ENCODE assay signal across 14 cellular contexts in the genomic region with DNA sequence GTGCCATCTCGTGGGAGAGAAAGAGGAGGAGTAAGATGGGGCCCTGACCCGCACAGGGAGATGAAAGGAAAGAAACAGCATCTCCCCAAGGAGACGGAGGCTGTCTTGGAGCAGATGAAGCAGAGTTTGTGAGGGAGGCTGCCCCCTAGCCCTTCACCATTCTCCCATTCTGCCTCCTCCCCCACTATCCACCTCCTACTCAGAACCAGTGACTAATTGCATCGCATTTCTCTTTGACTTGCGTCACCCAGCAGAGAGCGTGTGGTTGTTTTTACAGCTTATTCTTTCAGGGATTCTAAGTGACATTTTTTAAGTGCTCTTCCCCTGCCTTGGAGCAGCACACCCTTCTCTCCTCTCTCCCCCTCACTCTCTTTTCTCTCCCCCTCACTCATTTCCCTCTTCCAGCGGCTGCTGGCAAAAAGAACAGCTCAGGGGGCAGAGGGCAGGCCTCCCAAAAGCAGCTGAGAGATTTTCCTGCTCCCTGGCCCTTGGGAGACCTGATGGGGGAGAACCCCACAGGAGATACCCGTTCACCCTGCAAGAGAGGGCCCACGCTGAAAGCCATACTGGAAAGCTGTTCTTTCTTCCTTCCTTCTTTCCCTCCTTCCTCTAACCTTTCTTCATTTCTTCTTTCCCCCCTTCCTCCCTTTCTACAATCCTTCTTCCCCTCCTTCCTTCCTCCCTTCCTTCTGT.
A peak's percentile ranks its signal among the peaks of the same experiment; 100 is the strongest.
DNase-seq lines count a peak whose midpoint lies in the region; ATAC-seq, FAIRE-seq and TF ChIP-seq lines count a peak whose summit lies in the region.
"Had no signal": no experiment of that assay in that cellular context is flagged by ENCODE, and none has a peak within 500 bp of the region (broad histone marks: within the 10 kb centered on the region; RNA-seq: fewer than 3 reads in every experiment).

No MANE protein-coding gene starts in this region.

- no peak for TF ChIP-seq RAD21 in K562 (CRISPR knock-in tag; conservative IDR thresholded peaks at IDR 0.05 in 1 of 2, IDR thresholded peaks at IDR 0.05 in 1 of 2)

- peak overlapping the region; percentile 91 for H3K27ac ChIP-seq in AG04450 (ENCODE audit: low read depth, low read length)
- H3K27ac ChIP-seq in K562 (ENCODE audit: extremely low read depth, low read depth, low read length): no peak overlapping the region
- H3K27ac ChIP-seq: psoas muscle had no signal

- H4K20me1 ChIP-seq in K562 (replicated peaks; ENCODE audit: control insufficient read depth, insufficient read depth, low read length): no peaks in the 10 kb centered on the region; the same call in 1 of the 2 replicates

- H3K4me2 ChIP-seq in K562 (ENCODE audit: insufficient read depth, low read length): no peak overlapping the region

- no TSS peak for BruUV-seq in K562 (replicated peaks; lab: Mats Ljungman, UMichigan)

- H3K4me3 ChIP-seq in AG04450 (ENCODE audit: low read depth, low read length): no peak overlapping the region
- no peak overlapping the region for H3K4me3 ChIP-seq in K562
- H3K4me3 ChIP-seq: GM12878, psoas muscle had no signal

- H3K9me3 ChIP-seq in AG04450 (ENCODE audit: control insufficient read depth, insufficient read depth, low read length) (no peaks in the 10 kb centered on the region), K562 (replicated peaks; ENCODE audit: control insufficient read depth, insufficient read depth, low read depth, low read length) (no peaks in the 10 kb centered on the region)
- H3K9me3 ChIP-seq: psoas muscle had no signal

- no peaks in the 10 kb centered on the region for H3K4me1 ChIP-seq in K562 (replicated peaks in 1 of 2; ENCODE audit: control insufficient read depth in 2 of 2, insufficient read depth in 2 of 2, low read length in 2 of 2)
- H3K4me1 ChIP-seq: psoas muscle had no signal

- TF ChIP-seq EP300 in K562 (IDR thresholded peaks at IDR 0.05; ENCODE audit: low read length): no peak

- no peaks in the 10 kb centered on the region for H3K36me3 ChIP-seq in K562 (ENCODE audit: control insufficient read depth, insufficient read depth, low read length)

- FAIRE-seq in K562 (lab: Jason Lieb, UNC): no peak
- FAIRE-seq in D721Med (lab: Jason Lieb, UNC): no peak
- FAIRE-seq: GM12878, keratinocyte had no signal

- intact Hi-C loops in K562 (cut with micrococcal nuclease): no loop called here

- no peak overlapping the region for H2AFZ ChIP-seq in K562 (ENCODE audit: low read depth, low read length)

- H3K79me2 ChIP-seq in K562 (ENCODE audit: control insufficient read depth, insufficient read depth, low read length): no peaks in the 10 kb centered on the region

- no peak overlapping the region for H3K9ac ChIP-seq in K562 (ENCODE audit: insufficient read depth in 1 of 2, low read depth in 2 of 2, low read length in 2 of 2)

- POLR2A ChIA-PET in AG04450 (lab: Yijun Ruan, JAX): no interaction called here
- POLR2A ChIA-PET in K562 (lab: Yijun Ruan, JAX): no interaction called here

- 2% methylated on average over 9 of the region's 9 CpGs for WGBS in K562 (ENCODE audit: insufficient coverage, low coverage, missing lambda C conversion rate)

- in situ Hi-C loops in K562 (cut with MboI): no loop called here

- no peak for TF ChIP-seq CTCF in AG04450 (IDR thresholded peaks at IDR 0.05; ENCODE audit: low read depth, low read length)
- no peak for TF ChIP-seq CTCF in K562 (IDR thresholded peaks at IDR 0.05 in 2 of 3, conservative IDR thresholded peaks at IDR 0.05 in 1 of 3; ENCODE audit: insufficient read depth in 2 of 3, low read depth in 1 of 3, low read length in 3 of 3)
- TF ChIP-seq CTCF in D721Med (IDR thresholded peaks at IDR 0.05; ENCODE audit: insufficient read depth, missing control alignments): no peak

- no peaks in the 10 kb centered on the region for H3K9me1 ChIP-seq in K562 (ENCODE audit: control insufficient read depth, insufficient read depth, low read length)

- CTCF ChIA-PET in AG04450 (lab: Charles Lee): no interaction called here
- CTCF ChIA-PET in K562 (lab: Yijun Ruan, JAX; ENCODE audit: low intra/inter-chr PET ratio): no interaction called here

- peak; percentile 13 for DNase-seq in AG04450 (ENCODE audit: low read depth, low spot score)
- DNase-seq in HS-27A (ENCODE audit: low read depth): peak; percentile 76
- DNase-seq in K562 (ENCODE audit: extremely low read depth in 1 of 4, low spot score in 3 of 4): peak in 1 of 4 experiments; percentile 3
- DNase-seq in islet precursor cell: peak; percentile 77
- DNase-seq in SIG-M5 treated with dmso at 0.1 percent for 504 hours (lab: John Stamatoyannopoulos, UW; ENCODE audit: unreplicated experiment): no peak
- DNase-seq in NK-92 (lab: John Stamatoyannopoulos, UW; ENCODE audit: unreplicated experiment): no peak
- DNase-seq in D721Med (ENCODE audit: insufficient read length, low spot score): no peak
- no peak for DNase-seq in NCI-H2171 (lab: John Stamatoyannopoulos, UW)
- DNase-seq: activated naive CD4-positive, alpha-beta T cell treated with anti-CD3 and anti-CD28 coated beads for 36 hours; CD4-positive, alpha-beta memory T cell; effector memory CD8-positive, alpha-beta T cell; psoas muscle had no signal

- peak; percentile 66 for ATAC-seq in K562
- ATAC-seq: effector memory CD8-positive, alpha-beta T cell; GM12878; psoas muscle had no signal

- H3K27me3 ChIP-seq in AG04450 (ENCODE audit: control insufficient read depth, insufficient read depth, low read length) (no peaks in the 10 kb centered on the region), K562 (ENCODE audit: control insufficient read depth in 2 of 2, insufficient read depth in 2 of 2, low read length in 2 of 2) (peaks cover 0 to 3% of the 10 kb centered on the region in 2 experiments; a peak in 1 of 5 replicates)

- no peak for TF ChIP-seq POLR2A in K562 (conservative IDR thresholded peaks at IDR 0.05)

TF ChIP-seq in K562, 482 proteins besides CTCF, POLR2A, EP300 and RAD21 (continues in another document):
- TF ChIP-seq ETS2 (tag; IDR thresholded peaks at IDR 0.05; ENCODE audit: borderline replicate concordance, poor library complexity, severe bottlenecking) (no peak), ZNF551 (CRISPR knock-in tag; IDR thresholded peaks at IDR 0.05) (no peak), ZNF175 (CRISPR knock-in tag; IDR thresholded peaks at IDR 0.05; ENCODE audit: low read depth) (no peak), MAFG (tag; conservative IDR thresholded peaks at IDR 0.05) (no peak), MXI1 (IDR thresholded peaks at IDR 0.05; ENCODE audit: low read depth, low read length) (no peak), HOXB6 (CRISPR knock-in tag; IDR thresholded peaks at IDR 0.05; ENCODE audit: borderline replicate concordance) (no peak)
- TF ChIP-seq, protein P1, sequence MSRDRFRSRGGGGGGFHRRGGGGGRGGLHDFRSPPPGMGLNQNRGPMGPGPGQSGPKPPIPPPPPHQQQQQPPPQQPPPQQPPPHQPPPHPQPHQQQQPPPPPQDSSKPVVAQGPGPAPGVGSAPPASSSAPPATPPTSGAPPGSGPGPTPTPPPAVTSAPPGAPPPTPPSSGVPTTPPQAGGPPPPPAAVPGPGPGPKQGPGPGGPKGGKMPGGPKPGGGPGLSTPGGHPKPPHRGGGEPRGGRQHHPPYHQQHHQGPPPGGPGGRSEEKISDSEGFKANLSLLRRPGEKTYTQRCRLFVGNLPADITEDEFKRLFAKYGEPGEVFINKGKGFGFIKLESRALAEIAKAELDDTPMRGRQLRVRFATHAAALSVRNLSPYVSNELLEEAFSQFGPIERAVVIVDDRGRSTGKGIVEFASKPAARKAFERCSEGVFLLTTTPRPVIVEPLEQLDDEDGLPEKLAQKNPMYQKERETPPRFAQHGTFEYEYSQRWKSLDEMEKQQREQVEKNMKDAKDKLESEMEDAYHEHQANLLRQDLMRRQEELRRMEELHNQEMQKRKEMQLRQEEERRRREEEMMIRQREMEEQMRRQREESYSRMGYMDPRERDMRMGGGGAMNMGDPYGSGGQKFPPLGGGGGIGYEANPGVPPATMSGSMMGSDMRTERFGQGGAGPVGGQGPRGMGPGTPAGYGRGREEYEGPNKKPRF (IDR thresholded peaks at IDR 0.05; ENCODE audit: low read depth, low read length): no peak
- TF ChIP-seq, protein P2, sequence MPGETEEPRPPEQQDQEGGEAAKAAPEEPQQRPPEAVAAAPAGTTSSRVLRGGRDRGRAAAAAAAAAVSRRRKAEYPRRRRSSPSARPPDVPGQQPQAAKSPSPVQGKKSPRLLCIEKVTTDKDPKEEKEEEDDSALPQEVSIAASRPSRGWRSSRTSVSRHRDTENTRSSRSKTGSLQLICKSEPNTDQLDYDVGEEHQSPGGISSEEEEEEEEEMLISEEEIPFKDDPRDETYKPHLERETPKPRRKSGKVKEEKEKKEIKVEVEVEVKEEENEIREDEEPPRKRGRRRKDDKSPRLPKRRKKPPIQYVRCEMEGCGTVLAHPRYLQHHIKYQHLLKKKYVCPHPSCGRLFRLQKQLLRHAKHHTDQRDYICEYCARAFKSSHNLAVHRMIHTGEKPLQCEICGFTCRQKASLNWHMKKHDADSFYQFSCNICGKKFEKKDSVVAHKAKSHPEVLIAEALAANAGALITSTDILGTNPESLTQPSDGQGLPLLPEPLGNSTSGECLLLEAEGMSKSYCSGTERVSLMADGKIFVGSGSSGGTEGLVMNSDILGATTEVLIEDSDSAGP (CRISPR knock-in tag; IDR thresholded peaks at IDR 0.05): no peak
- TF ChIP-seq, protein P3, sequence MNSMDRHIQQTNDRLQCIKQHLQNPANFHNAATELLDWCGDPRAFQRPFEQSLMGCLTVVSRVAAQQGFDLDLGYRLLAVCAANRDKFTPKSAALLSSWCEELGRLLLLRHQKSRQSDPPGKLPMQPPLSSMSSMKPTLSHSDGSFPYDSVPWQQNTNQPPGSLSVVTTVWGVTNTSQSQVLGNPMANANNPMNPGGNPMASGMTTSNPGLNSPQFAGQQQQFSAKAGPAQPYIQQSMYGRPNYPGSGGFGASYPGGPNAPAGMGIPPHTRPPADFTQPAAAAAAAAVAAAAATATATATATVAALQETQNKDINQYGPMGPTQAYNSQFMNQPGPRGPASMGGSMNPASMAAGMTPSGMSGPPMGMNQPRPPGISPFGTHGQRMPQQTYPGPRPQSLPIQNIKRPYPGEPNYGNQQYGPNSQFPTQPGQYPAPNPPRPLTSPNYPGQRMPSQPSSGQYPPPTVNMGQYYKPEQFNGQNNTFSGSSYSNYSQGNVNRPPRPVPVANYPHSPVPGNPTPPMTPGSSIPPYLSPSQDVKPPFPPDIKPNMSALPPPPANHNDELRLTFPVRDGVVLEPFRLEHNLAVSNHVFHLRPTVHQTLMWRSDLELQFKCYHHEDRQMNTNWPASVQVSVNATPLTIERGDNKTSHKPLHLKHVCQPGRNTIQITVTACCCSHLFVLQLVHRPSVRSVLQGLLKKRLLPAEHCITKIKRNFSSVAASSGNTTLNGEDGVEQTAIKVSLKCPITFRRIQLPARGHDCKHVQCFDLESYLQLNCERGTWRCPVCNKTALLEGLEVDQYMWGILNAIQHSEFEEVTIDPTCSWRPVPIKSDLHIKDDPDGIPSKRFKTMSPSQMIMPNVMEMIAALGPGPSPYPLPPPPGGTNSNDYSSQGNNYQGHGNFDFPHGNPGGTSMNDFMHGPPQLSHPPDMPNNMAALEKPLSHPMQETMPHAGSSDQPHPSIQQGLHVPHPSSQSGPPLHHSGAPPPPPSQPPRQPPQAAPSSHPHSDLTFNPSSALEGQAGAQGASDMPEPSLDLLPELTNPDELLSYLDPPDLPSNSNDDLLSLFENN (IDR thresholded peaks at IDR 0.05; ENCODE audit: low read depth in 2 of 2, low read length in 2 of 2): no peak

Comparison
In these comparisons a context has a peak if more than half of its experiments do, and no peak if none do; other contexts are left out.
1. DNase-seq: peak in AG04450 (single experiment), HS-27A (single experiment) and islet precursor cell (single experiment); none in SIG-M5 treated with dmso at 0.1 percent for 504 hours (single experiment), NK-92 (single experiment), D721Med (single experiment) and NCI-H2171 (single experiment).